ENCODE assay signal across 15 cellular contexts in the genomic region with DNA sequence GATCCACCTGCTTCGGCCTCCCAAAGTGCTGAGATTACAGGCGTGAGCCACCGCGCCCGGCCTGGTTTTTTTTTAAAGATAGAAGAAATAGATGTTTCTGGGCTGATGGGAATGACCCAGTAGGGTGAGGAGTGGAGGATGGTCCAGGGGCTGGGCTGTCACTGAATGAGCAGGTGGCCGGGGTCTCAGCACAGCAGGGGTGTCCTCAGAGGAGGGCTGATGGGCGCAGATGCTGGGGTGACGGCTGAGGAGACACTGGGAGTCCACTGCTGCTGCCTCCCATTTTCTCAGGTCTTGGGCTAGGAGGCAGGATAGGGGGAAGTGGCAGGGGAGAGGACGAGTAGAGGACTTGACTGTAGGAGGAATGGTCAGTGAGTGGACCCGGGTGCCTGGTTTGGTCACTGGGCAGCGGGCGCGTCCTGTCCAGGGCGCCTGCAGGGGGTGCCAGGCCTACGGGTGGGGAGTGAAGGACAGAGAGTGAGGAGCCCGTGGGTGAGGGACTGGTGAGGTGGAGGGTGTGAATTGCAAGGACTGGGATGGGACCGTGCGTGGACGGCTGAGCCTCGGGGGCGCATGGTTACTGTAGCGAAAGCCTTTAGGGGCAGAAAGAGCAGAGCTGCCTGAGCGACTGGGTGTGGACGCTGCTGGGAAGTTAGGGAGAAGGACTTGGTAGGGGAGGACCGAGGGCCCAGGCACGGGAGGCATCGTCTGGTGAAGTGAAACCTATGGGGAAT. TPM values are rescaled to one million over a fixed set of nuclear protein-coding genes. Genes with fewer than 3 reads are reported as not detected.
DNase-seq lines count a peak whose midpoint lies in the region; ATAC-seq, FAIRE-seq and TF ChIP-seq lines count a peak whose summit lies in the region.
"Had no signal": no experiment of that assay in that cellular context is flagged by ENCODE, and none has a peak within 500 bp of the region (broad histone marks: within the 10 kb centered on the region; RNA-seq: fewer than 3 reads in every experiment).

No MANE protein-coding gene starts in this region.

- H3K27ac Mint-ChIP-seq in GM23338 (peak overlapping the region; percentile 86), natural killer cell (peak overlapping the region; percentile 62 to 82)
- H3K27ac Mint-ChIP-seq in activated naive CD8-positive, alpha-beta T cell treated with anti-CD3 and anti-CD28 coated beads for 36 hours: peak overlapping the region; percentile 4
- H3K27ac Mint-ChIP-seq: CD8-positive, alpha-beta T cell had no signal

- TF ChIP-seq CTCF in GM23338 (conservative IDR thresholded peaks at IDR 0.05; ENCODE audit: low read depth in 2 of 2): no peak
- TF ChIP-seq CTCF in natural killer cell (IDR thresholded peaks at IDR 0.05): no peak

- H3K36me3 ChIP-seq in BLaER1 (peaks cover 32% of the 10 kb centered on the region), GM23338 (ENCODE audit: insufficient read depth) (no peaks in the 10 kb centered on the region)

- H3K36me3 Mint-ChIP-seq in GM23338 (ENCODE audit: low read depth) (peaks cover 9% of the 10 kb centered on the region), natural killer cell (no peaks in the 10 kb centered on the region)
- H3K36me3 Mint-ChIP-seq in activated naive CD8-positive, alpha-beta T cell treated with anti-CD3 and anti-CD28 coated beads for 36 hours: peaks cover 4% of the 10 kb centered on the region

- H3K79me2 ChIP-seq in GM23338 (replicated peaks; ENCODE audit: insufficient read depth): no peaks in the 10 kb centered on the region

- no peak for DNase-seq in GM23338 (ENCODE audit: low spot score)
- no peak for DNase-seq in activated naive CD8-positive, alpha-beta T cell treated with anti-CD3 and anti-CD28 coated beads for 36 hours
- no peak for DNase-seq in natural killer cell
- no peak for DNase-seq in GM12892 (ENCODE audit: insufficient read length)
- DNase-seq: anterior cingulate cortex; CD8-positive, alpha-beta T cell; effector CD4-positive, alpha-beta T cell; foreskin melanocyte; stimulated activated CD4-positive, alpha-beta T cell treated with anti-CD3 and anti-CD28 coated beads, Interleukin-2, amount 100 ng/mL, for 24 hours; stimulated activated naive CD4-positive, alpha-beta T cell treated with Interleukin-2 at 50 U/mL for 16 hours had no signal

- ATAC-seq in GM23338: no peak
- ATAC-seq in natural killer cell: no peak
- no peak for ATAC-seq in GM21786 (IDR thresholded peaks at IDR 0.05; ENCODE audit: unreplicated experiment)
- ATAC-seq in HG03280 (IDR thresholded peaks at IDR 0.05; ENCODE audit: unreplicated experiment): no peak
- ATAC-seq in activated CD4-positive, CD25-positive, alpha-beta regulatory T cell treated with anti-CD3 and anti-CD28 coated beads, Interleukin-2, amount 50 U/mL, for 24 hours: no peak
- ATAC-seq: CD8-positive, alpha-beta T cell had no signal

- FAIRE-seq in GM12892 (lab: Jason Lieb, UNC): no peak

- peak overlapping the region; percentile 62 for H3K4me3 ChIP-seq in BLaER1
- no peak overlapping the region for H3K4me3 ChIP-seq in GM23338

- H3K4me2 ChIP-seq in BLaER1 (peak overlapping the region; percentile 92), GM23338 (no peak overlapping the region)

- 0 out of 2 replicates have a peak, but pooled peaks cover 13% of the 10 kb centered on the region for H3F3A ChIP-seq in GM23338 (replicated peaks; ENCODE audit: low read depth)

- H3K4me1 ChIP-seq in BLaER1: peaks cover 99% of the 10 kb centered on the region
- H3K4me1 ChIP-seq in GM23338 (ENCODE audit: insufficient read depth): peaks cover 12% of the 10 kb centered on the region

- no peaks in the 10 kb centered on the region for H3K27me3 ChIP-seq in BLaER1
- H3K27me3 ChIP-seq in GM23338 (ENCODE audit: insufficient read depth): 0 out of 2 replicates have a peak, but pooled peaks cover 3% of the 10 kb centered on the region

- H3K4me3 Mint-ChIP-seq in GM23338 (no peak overlapping the region; the same call in 2 of the 3 replicates), natural killer cell (peak overlapping the region; percentile 72)
- no peak overlapping the region for H3K4me3 Mint-ChIP-seq in activated naive CD8-positive, alpha-beta T cell treated with anti-CD3 and anti-CD28 coated beads for 36 hours
- H3K4me3 Mint-ChIP-seq: CD8-positive, alpha-beta T cell had no signal

- no peaks in the 10 kb centered on the region for H3K9me2 ChIP-seq in GM23338 (ENCODE audit: insufficient read depth)

- TF ChIP-seq POLR2A in GM12892 (IDR thresholded peaks at IDR 0.05; ENCODE audit: low read depth, low read length): no peak

- H3K27ac ChIP-seq in BLaER1 (peak overlapping the region; percentile 94), GM23338 (ENCODE audit: low read depth) (no peak overlapping the region)

- peak overlapping the region; percentile 78 for H3K9ac ChIP-seq in BLaER1

- no peak overlapping the region for H2AFZ ChIP-seq in GM23338

- H3K4me1 Mint-ChIP-seq in GM23338 (peaks cover 36% of the 10 kb centered on the region), natural killer cell (peaks cover 7 to 40% of the 10 kb centered on the region in 2 donors)
- peaks cover 14% of the 10 kb centered on the region for H3K4me1 Mint-ChIP-seq in activated naive CD8-positive, alpha-beta T cell treated with anti-CD3 and anti-CD28 coated beads for 36 hours

- H3K27me3 Mint-ChIP-seq in GM23338 (ENCODE audit: insufficient read depth, low read depth, poor library complexity) (peaks cover 28% of the 10 kb centered on the region), natural killer cell (ENCODE audit: low read depth in 2 of 2) (no peaks in the 10 kb centered on the region)
- H3K27me3 Mint-ChIP-seq in activated naive CD8-positive, alpha-beta T cell treated with anti-CD3 and anti-CD28 coated beads for 36 hours: peaks cover 11% of the 10 kb centered on the region

- H3K9me3 Mint-ChIP-seq in GM23338 (no peaks in the 10 kb centered on the region; the same call in 2 of the 3 replicates), natural killer cell (no peaks in the 10 kb centered on the region)
- H3K9me3 Mint-ChIP-seq in activated naive CD8-positive, alpha-beta T cell treated with anti-CD3 and anti-CD28 coated beads for 36 hours: no peaks in the 10 kb centered on the region
- H3K9me3 Mint-ChIP-seq: CD8-positive, alpha-beta T cell had no signal

- no peaks in the 10 kb centered on the region for H3K9me3 ChIP-seq in BLaER1

- peaks cover 17% of the 10 kb centered on the region; the same call in 1 of the 2 replicates for H4K20me1 ChIP-seq in BLaER1
- no peaks in the 10 kb centered on the region for H4K20me1 ChIP-seq in GM23338 (replicated peaks; ENCODE audit: insufficient read depth)

- intact Hi-C loops in natural killer cell (cut with micrococcal nuclease): no loop called here

RNA-seq across cellular contexts. Expression of a gene that starts 2.2 kb away (rescaled TPM):
- 14.4 and 19.0 TPM in 2 replicates for total RNA-seq in GM23338 (2014; rRNA removed; shearing (Covaris generic))
- polyA plus RNA-seq in GM23338 (2016; fragmentation: Nextera tagmentation; extraction: Ambion mirVana): 2.0 and 2.1 TPM in 2 replicates
- total RNA-seq in activated naive CD8-positive, alpha-beta T cell treated with anti-CD3 and anti-CD28 coated beads for 36 hours: 1 to 10 TPM; 3.6 to 3.9 TPM
- 10 to 100 TPM; 16.3 to 24.6 (median 19.2) TPM for total RNA-seq in natural killer cell
- polyA plus RNA-seq in GM12892 (2012; ENCODE audit: missing spikeins): 2.1 TPM

RNA-seq across cellular contexts. Expression of a gene that starts 20.2 kb away (rescaled TPM):
- 79.5 and 97.3 TPM in 2 replicates for total RNA-seq in GM23338 (2014; rRNA removed; shearing (Covaris generic))
- 30.0 and 31.2 TPM in 2 replicates for polyA plus RNA-seq in GM23338 (2016; fragmentation: Nextera tagmentation; extraction: Ambion mirVana)
- 10 to 100 TPM; 54.4 to 56.4 TPM for total RNA-seq in activated naive CD8-positive, alpha-beta T cell treated with anti-CD3 and anti-CD28 coated beads for 36 hours
- 10 to 100 TPM; 42.9 to 53.8 (median 52.6) TPM for total RNA-seq in natural killer cell
- 21.8 TPM for polyA plus RNA-seq in GM12892 (2012; ENCODE audit: missing spikeins)

RNA-seq across cellular contexts. Expression of a gene that starts 24.3 kb away (rescaled TPM):
- total RNA-seq in GM23338 (2014; rRNA removed; shearing (Covaris generic)): not detected in 2 replicates
- not detected in 2 replicates for polyA plus RNA-seq in GM23338 (2016; fragmentation: Nextera tagmentation; extraction: Ambion mirVana)
- not detected for total RNA-seq in activated naive CD8-positive, alpha-beta T cell treated with anti-CD3 and anti-CD28 coated beads for 36 hours
- not detected for total RNA-seq in natural killer cell
- 0.57 TPM for polyA plus RNA-seq in GM12892 (2012; ENCODE audit: missing spikeins)
- total RNA-seq: M059J had no signal

RNA-seq across cellular contexts. Expression of a gene that starts 26.7 kb away (rescaled TPM):
- total RNA-seq in GM23338 (2014; rRNA removed; shearing (Covaris generic)): 39.0 and 55.1 TPM in 2 replicates
- polyA plus RNA-seq in GM23338 (2016; fragmentation: Nextera tagmentation; extraction: Ambion mirVana): 4.0 and 4.8 TPM in 2 replicates
- total RNA-seq in activated naive CD8-positive, alpha-beta T cell treated with anti-CD3 and anti-CD28 coated beads for 36 hours: 1 to 10 TPM; 5.0 to 5.3 TPM
- 1 to 10 TPM in 2 of 3 donors, under 1 TPM in 1; 0.88 to 2.3 (median 1.2) TPM for total RNA-seq in natural killer cell
- polyA plus RNA-seq in GM12892 (2012; ENCODE audit: missing spikeins): 0.95 TPM
- total RNA-seq: M059J had no signal

RNA-seq across cellular contexts. Expression of a gene that starts 34.3 kb away (rescaled TPM):
- total RNA-seq in GM23338 (2014; rRNA removed; shearing (Covaris generic)): 334 and 374 TPM in 2 replicates
- polyA plus RNA-seq in GM23338 (2016; fragmentation: Nextera tagmentation; extraction: Ambion mirVana): 389 and 408 TPM in 2 replicates
- 100 to 1,000 TPM; 271 to 274 TPM for total RNA-seq in activated naive CD8-positive, alpha-beta T cell treated with anti-CD3 and anti-CD28 coated beads for 36 hours
- 100 to 1,000 TPM in 1 of 3 donors, 10 to 100 TPM in 2; 84.4 to 121 (median 93.9) TPM for total RNA-seq in natural killer cell
- 96.6 TPM for polyA plus RNA-seq in GM12892 (2012; ENCODE audit: missing spikeins)

Comparison
In these comparisons a context has a peak if more than half of its experiments do, and no peak if none do; other contexts are left out.
1. H3K27ac Mint-ChIP-seq: peak in every context shown above with its lines; median percentile 86 in GM23338; 72 in natural killer cell; 4 in activated naive CD8-positive, alpha-beta T cell treated with anti-CD3 and anti-CD28 coated beads for 36 hours.